In genomic region chr11:59812220-59812619, GRCh38 we compare ENCODE assay signal across 32 cellular contexts. TPM values are rescaled to one million over a fixed set of nuclear protein-coding genes. Genes with fewer than 3 reads are reported as not detected.
"Had no signal": no experiment of that assay in that cellular context is flagged by ENCODE, and none has a peak within 500 bp of the region (broad histone marks: within the 10 kb centered on the region; RNA-seq: fewer than 3 reads in every experiment).

No MANE protein-coding gene starts in this region.

- H3K4me1 ChIP-seq: colonic mucosa, parathyroid adenoma had no signal

- H3K27me3 ChIP-seq: colonic mucosa, heart right ventricle, neural progenitor cell, right atrium auricular region, spleen, upper lobe of left lung had no signal

- H3K27ac ChIP-seq: colonic mucosa, esophagus squamous epithelium, heart right ventricle, lower lobe of right lung, neural progenitor cell, parathyroid adenoma, right atrium auricular region, skin epidermis, spleen, thoracic aorta, tibial nerve, upper lobe of left lung had no signal

- H3K4me3 Mint-ChIP-seq: dendritic cell treated with granulocyte-macrophage colony-stimulating factor and Interleukin-4, amounts not matched to agents 40 ng/mL and 50 ng/mL, for 4 days; stimulated activated memory B cell treated with anti-CD40 and anti-IgM and Interleukin-4, amounts not matched to agents 10 μg/mL and 1 μg/mL and 100 μg/mL, for 72 hours had no signal

- FAIRE-seq: urothelium cell line had no signal

- H2AFZ ChIP-seq: neural progenitor cell, parathyroid adenoma had no signal

- H3K27ac Mint-ChIP-seq: dendritic cell treated with granulocyte-macrophage colony-stimulating factor and Interleukin-4, amounts not matched to agents 40 ng/mL and 50 ng/mL, for 4 days; neural progenitor cell had no signal

- DNase-seq: colonic mucosa; effector memory CD4-positive, alpha-beta T cell; erythroblast; esophagus squamous epithelium; foreskin melanocyte; glutamatergic neuron; heart right ventricle; hippocampal formation; islet precursor cell; kidney glomerular epithelial cell; left ventricle myocardium superior; lower lobe of right lung; naive thymus-derived CD8-positive, alpha-beta T cell; spleen; stimulated activated CD4-positive, alpha-beta T cell treated with anti-CD3 and anti-CD28 coated beads, Interleukin-4, amount 100 ng/mL, for 4 hours; stimulated activated naive CD8-positive, alpha-beta T cell treated with anti-CD3 and anti-CD28 coated beads, Interleukin-15, Interleukin-2, amounts not matched to agents 100 U/mL and 50 U/mL, for 24 hours; substantia nigra had no signal

- H3K9ac ChIP-seq: neural progenitor cell, parathyroid adenoma had no signal

- H3K9me3 ChIP-seq: colonic mucosa, esophagus squamous epithelium, heart right ventricle, lower lobe of right lung, right atrium auricular region, spleen, thoracic aorta, tibial nerve, upper lobe of left lung had no signal

- H3K9me3 Mint-ChIP-seq: dendritic cell treated with granulocyte-macrophage colony-stimulating factor and Interleukin-4, amounts not matched to agents 40 ng/mL and 50 ng/mL, for 4 days; neural progenitor cell had no signal

- H3K4me3 ChIP-seq: colonic mucosa, esophagus squamous epithelium, heart right ventricle, lower lobe of right lung, neural progenitor cell, right atrium auricular region, skin epidermis, spleen, thoracic aorta, tibial nerve, upper lobe of left lung had no signal

- H3K79me2 ChIP-seq: parathyroid adenoma had no signal

- H3K36me3 ChIP-seq: colonic mucosa, neural progenitor cell, thoracic aorta had no signal

- ATAC-seq: heart right ventricle; left ventricle myocardium superior; lower lobe of right lung; naive thymus-derived CD8-positive, alpha-beta T cell; stimulated activated memory B cell treated with anti-CD40 and anti-IgM and Interleukin-4, amounts not matched to agents 10 μg/mL and 1 μg/mL and 100 μg/mL, for 72 hours; stimulated activated naive CD8-positive, alpha-beta T cell treated with anti-CD3 and anti-CD28 coated beads, Interleukin-15, Interleukin-2, amounts not matched to agents 100 U/mL and 50 U/mL, for 24 hours had no signal

- H3K27me3 Mint-ChIP-seq: dendritic cell treated with granulocyte-macrophage colony-stimulating factor and Interleukin-4, amounts not matched to agents 40 ng/mL and 50 ng/mL, for 4 days; progenitor cell of endocrine pancreas had no signal

- H3K4me2 ChIP-seq: neural progenitor cell had no signal

RNA-seq across cellular contexts. Expression of gene CBLIF, which starts 33.1 kb away (rescaled TPM):
- total RNA-seq: chondrocyte; esophagus squamous epithelium; heart right ventricle; left ventricle myocardium superior; lower lobe of right lung; mesenteric fat pad; myocyte; naive thymus-derived CD8-positive, alpha-beta T cell; osteoblast; right atrium auricular region; spleen; tibial nerve; upper lobe of left lung had no signal
- polyA plus RNA-seq: heart right ventricle; naive thymus-derived CD8-positive, alpha-beta T cell; spleen had no signal

RNA-seq across cellular contexts. Expression of gene TCN1, which starts 54.1 kb away (rescaled TPM):
- total RNA-seq: chondrocyte; left ventricle myocardium superior; mesenteric fat pad; myocyte; naive thymus-derived CD8-positive, alpha-beta T cell; osteoblast; right atrium auricular region; thoracic aorta; tibial nerve had no signal
- polyA plus RNA-seq: naive thymus-derived CD8-positive, alpha-beta T cell had no signal
